Comparison of ENCODE assay signal across 19 cellular contexts in the genomic region with DNA sequence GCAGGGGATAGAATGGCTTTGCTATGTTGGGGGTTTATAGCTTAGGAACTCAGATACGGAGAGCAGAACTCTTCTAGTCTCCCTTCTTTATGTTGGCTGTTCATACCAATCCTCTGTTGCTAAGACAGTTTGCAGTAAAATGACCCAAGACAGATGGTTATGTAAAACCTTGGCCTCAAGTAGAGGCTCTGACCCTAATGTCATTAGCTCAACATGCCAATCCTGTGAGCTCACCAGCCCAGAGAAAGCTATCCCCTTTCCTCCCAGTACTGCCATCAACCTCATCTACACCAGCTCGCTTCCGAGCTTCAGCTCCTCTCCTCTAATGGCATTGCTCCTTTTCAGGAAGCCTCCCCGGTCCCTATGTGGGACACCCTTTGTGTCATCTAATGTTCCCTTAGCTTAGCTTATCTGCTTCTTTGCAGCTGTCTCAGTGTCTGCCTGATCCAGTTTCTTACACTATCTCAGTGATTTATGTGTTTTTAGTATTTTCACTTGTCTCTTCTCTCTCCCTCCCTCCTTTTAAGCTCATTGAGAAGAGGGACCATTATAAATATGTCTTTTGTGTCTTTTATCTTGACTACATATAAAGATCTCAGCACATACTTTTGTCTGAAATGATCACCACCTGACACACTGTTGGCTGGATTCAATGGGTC.
DNase-seq lines count a peak whose midpoint lies in the region; ATAC-seq, FAIRE-seq and TF ChIP-seq lines count a peak whose summit lies in the region.
"Had no signal": no experiment of that assay in that cellular context is flagged by ENCODE, and none has a peak within 500 bp of the region (broad histone marks: within the 10 kb centered on the region; RNA-seq: fewer than 3 reads in every experiment).

No MANE protein-coding gene starts in this region.

- H3K79me2 ChIP-seq in osteoblast (ENCODE audit: insufficient read depth, low read length), result no peaks in the 10 kb centered on the region

- no peak overlapping the region for H3K4me3 ChIP-seq in SJCRH30
- no peak overlapping the region for H3K4me3 ChIP-seq in foreskin fibroblast (ENCODE audit: low read depth in 1 of 2, low read length in 2 of 2)
- no peak overlapping the region for H3K4me3 ChIP-seq in osteoblast (ENCODE audit: insufficient read depth, low read length)
- H3K4me3 ChIP-seq: pancreas, vagina had no signal

- no peak for FAIRE-seq in frontal cortex (lab: Jason Lieb, UNC)
- FAIRE-seq: G401.6, GM18507 had no signal

- DNase-seq in EL (peak; percentile 77), SJCRH30 (peak; percentile 73 to 78), foreskin fibroblast (peak; percentile 24 to 72), osteoblast (ENCODE audit: insufficient read length, low spot score, missing footprints) (peak; percentile 22), HuH-7 (ENCODE audit: low spot score) (no peak), NCI-H510A treated with DMSO at 0.1 percent for 48 hours (lab: John Stamatoyannopoulos, UW) (no peak), frontal cortex (ENCODE audit: low spot score in 2 of 2) (no peak)
- DNase-seq: activated CD4-positive, alpha-beta T cell treated with anti-CD3 and anti-CD28 coated beads, Interleukin-2, amount 10 ng/mL, durations not matched to agents 7 days and 5 days; H9; hippocampal formation; NCI-H1092 treated with DMSO at 0.1 percent for 48 hours; NCI-H2227 treated with DMSO at 0.1 percent for 48 hours; pancreas; stimulated activated CD4-positive, alpha-beta T cell treated with anti-CD3 and anti-CD28 coated beads, Interleukin-2, amount 100 ng/mL, for 24 hours had no signal

- peak overlapping the region; percentile 25 for H3K4me2 ChIP-seq in osteoblast (ENCODE audit: insufficient read depth, low read length)

- no peak for ATAC-seq in GM18505 (IDR thresholded peaks at IDR 0.05; ENCODE audit: unreplicated experiment)
- ATAC-seq: Panc1 had no signal

- H3K27me3 ChIP-seq in SJCRH30, result no peaks in the 10 kb centered on the region
- no peaks in the 10 kb centered on the region for H3K27me3 ChIP-seq in osteoblast (ENCODE audit: insufficient read depth, low read length)
- H3K27me3 ChIP-seq: pancreas, vagina had no signal

- peak overlapping the region; percentile 25 for H3K27ac ChIP-seq in SJCRH30
- peak overlapping the region; percentile 64 for H3K27ac ChIP-seq in osteoblast (ENCODE audit: low read depth, low read length)
- H3K27ac ChIP-seq: pancreas, vagina had no signal

- H2AFZ ChIP-seq in osteoblast (ENCODE audit: low read length), result peak overlapping the region; percentile 61

- H3K4me1 ChIP-seq in SJCRH30 (peaks cover 14% of the 10 kb centered on the region), osteoblast (ENCODE audit: insufficient read depth, low read length) (peaks cover 13% of the 10 kb centered on the region)
- H3K4me1 ChIP-seq: pancreas had no signal

- H4K20me1 ChIP-seq in osteoblast (ENCODE audit: insufficient read depth, low read length), result no peaks in the 10 kb centered on the region

- H3K36me3 ChIP-seq in SJCRH30 (no peaks in the 10 kb centered on the region), osteoblast (ENCODE audit: insufficient read depth, low read length) (no peaks in the 10 kb centered on the region)
- H3K36me3 ChIP-seq: pancreas, vagina had no signal

- H3K9me3 ChIP-seq in SJCRH30 (replicated peaks), result no peaks in the 10 kb centered on the region
- no peaks in the 10 kb centered on the region for H3K9me3 ChIP-seq in osteoblast (ENCODE audit: low read depth, low read length)
- H3K9me3 ChIP-seq: pancreas, vagina had no signal

- no peak for TF ChIP-seq POLR2A in GM18505 (IDR thresholded peaks at IDR 0.05; ENCODE audit: borderline replicate concordance, extremely low read depth, insufficient read depth, insufficient read length)

- TF ChIP-seq CTCF in foreskin fibroblast (IDR thresholded peaks at IDR 0.05; ENCODE audit: low read depth, low read length) (no peak), osteoblast (IDR thresholded peaks at IDR 0.05; ENCODE audit: extremely low read depth, low read depth, low read length) (no peak)

Comparison
In these comparisons a context has a peak if more than half of its experiments do, and no peak if none do; other contexts are left out.
1. DNase-seq: peak in EL (single experiment), SJCRH30 (2 of 2), foreskin fibroblast (2 of 2) and osteoblast (single experiment); none in HuH-7 (single experiment), NCI-H510A treated with DMSO at 0.1 percent for 48 hours (single experiment) and frontal cortex (0 of 2).